ENCODE assay signal across 18 cellular contexts in the genomic region with DNA sequence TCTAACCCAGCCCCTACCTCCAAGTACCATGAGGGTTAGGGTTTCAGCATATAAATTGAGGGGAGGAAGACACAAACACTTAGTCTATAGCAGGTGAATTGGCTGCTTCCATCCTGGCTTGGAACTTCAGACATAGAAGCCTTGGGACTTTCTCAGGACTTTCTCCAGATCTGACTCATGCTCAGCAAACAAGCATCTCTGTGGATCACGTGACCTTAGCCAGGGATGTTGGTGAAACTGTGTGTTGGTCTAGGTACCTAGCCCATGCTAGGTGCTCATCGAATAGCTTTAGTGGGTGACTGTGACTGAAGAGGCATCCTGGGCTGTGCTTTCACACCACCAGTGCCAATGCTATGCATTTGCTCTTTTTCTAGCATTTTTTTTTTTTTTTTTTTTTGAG. TPM values are rescaled to one million over a fixed set of nuclear protein-coding genes. Genes with fewer than 3 reads are reported as not detected.
A peak's percentile ranks its signal among the peaks of the same experiment; 100 is the strongest.
DNase-seq lines count a peak whose midpoint lies in the region; ATAC-seq, FAIRE-seq and TF ChIP-seq lines count a peak whose summit lies in the region.
"Had no signal": no experiment of that assay in that cellular context is flagged by ENCODE, and none has a peak within 500 bp of the region (broad histone marks: within the 10 kb centered on the region; RNA-seq: fewer than 3 reads in every experiment).

No MANE protein-coding gene starts in this region.

- TF ChIP-seq EP300 in HepG2 (IDR thresholded peaks at IDR 0.05; ENCODE audit: low read depth in 2 of 2, low read length in 2 of 2) (no peak), HepG2 (CRISPR knock-in tag; IDR thresholded peaks at IDR 0.05; ENCODE audit: borderline replicate concordance) (no peak)

- TF ChIP-seq POLR2A in HepG2 (IDR thresholded peaks at IDR 0.05; ENCODE audit: insufficient read depth in 1 of 2, low read depth in 2 of 2, low read length in 2 of 2) (no peak), right lobe of liver (IDR thresholded peaks at IDR 0.05) (no peak)

- no peak for FAIRE-seq in HepG2 (lab: Jason Lieb, UNC)

- peak overlapping the region; percentile 25 for H3K27ac Mint-ChIP-seq in stimulated activated naive B cell treated with anti-CD40 and anti-IgM and Interleukin-4, amounts not matched to agents 10 μg/mL and 1 μg/mL and 100 μg/mL, for 72 hours
- H3K27ac Mint-ChIP-seq: activated CD4-positive, alpha-beta T cell treated with anti-CD3 and anti-CD28 coated beads for 36 hours; activated CD8-positive, alpha-beta memory T cell treated with anti-CD3 and anti-CD28 coated beads, Interleukin-2, amount 10 ng/mL, durations not matched to agents 7 days and 5 days; CD8-positive, alpha-beta T cell had no signal

- BruUV-seq in HepG2 (replicated peaks; lab: Mats Ljungman, UMichigan) (no TSS peak), Panc1 (replicated peaks; lab: Mats Ljungman, UMichigan) (no TSS peak)

- H2AFZ ChIP-seq in HepG2 (ENCODE audit: low read length), result no peak overlapping the region

- in situ Hi-C loops in HepG2 (cut with HindIII; ENCODE audit: extremely low pct_ligation_motif_present, low pct_unique_long_range_greater_than_20kb) (no loop called here), Panc1 (cut with HindIII; ENCODE audit: low pct_unique_long_range_greater_than_20kb, low sequenced_read_pairs) (no loop called here)

- H3K9me3 ChIP-seq in HepG2 (ENCODE audit: low read length) (no peaks in the 10 kb centered on the region), right lobe of liver (no peaks in the 10 kb centered on the region), Panc1 (ENCODE audit: control insufficient read depth, insufficient read depth, low read depth, low read length) (no peaks in the 10 kb centered on the region; the same call in 1 of the 2 replicates)
- H3K9me3 ChIP-seq: testis had no signal

- H3K4me1 ChIP-seq in HepG2 (ENCODE audit: insufficient read depth, low read length) (no peaks in the 10 kb centered on the region), right lobe of liver (no peaks in the 10 kb centered on the region), Panc1 (ENCODE audit: control insufficient read depth, insufficient read depth, low read length) (no peaks in the 10 kb centered on the region)
- H3K4me1 ChIP-seq: testis had no signal

- DNase-seq in HepG2 (ENCODE audit: low spot score) (no peak), right lobe of liver (no peak), Panc1 (ENCODE audit: low read depth, low spot score) (peak; percentile 8), pons (ENCODE audit: low spot score) (no peak), NCI-H510A treated with DMSO at 0.1 percent for 48 hours (lab: John Stamatoyannopoulos, UW) (no peak), NCI-H1436 treated with DMSO at 0.1 percent for 48 hours (lab: John Stamatoyannopoulos, UW) (no peak)
- no peak for DNase-seq in stimulated activated naive B cell treated with anti-CD40 and anti-IgM and Interleukin-4, amounts not matched to agents 10 μg/mL and 1 μg/mL and 100 μg/mL, for 72 hours
- DNase-seq: activated CD4-positive, alpha-beta T cell treated with anti-CD3 and anti-CD28 coated beads for 36 hours; activated CD8-positive, alpha-beta memory T cell treated with anti-CD3 and anti-CD28 coated beads, Interleukin-2, amount 10 ng/mL, durations not matched to agents 7 days and 5 days; CD8-positive, alpha-beta T cell; DMS79; left ventricle myocardium superior; NCI-H1417 treated with DMSO at 0.1 percent for 48 hours; NCI-H2171; retina; T-helper 9 cell; testis had no signal

- H3K27me3 ChIP-seq in HepG2 (ENCODE audit: control insufficient read depth in 1 of 2, insufficient read depth in 2 of 2, low read length in 2 of 2) (peaks cover 0 to 8% of the 10 kb centered on the region in 2 experiments; a peak in 1 of 5 replicates), right lobe of liver (no peaks in the 10 kb centered on the region), Panc1 (ENCODE audit: control insufficient read depth, insufficient read depth, low read length) (no peaks in the 10 kb centered on the region)
- H3K27me3 ChIP-seq: testis had no signal

- no peak overlapping the region for H3K9ac ChIP-seq in HepG2 (ENCODE audit: insufficient read depth, low read depth, low read length)

- TF ChIP-seq CTCF in HepG2 (CRISPR knock-in tag; IDR thresholded peaks at IDR 0.05) (no peak), right lobe of liver (IDR thresholded peaks at IDR 0.05) (no peak), Panc1 (IDR thresholded peaks at IDR 0.05) (no peak)

- no peaks in the 10 kb centered on the region for H4K20me1 ChIP-seq in HepG2 (ENCODE audit: insufficient read depth, low read length)

- no peaks in the 10 kb centered on the region for H3K9me3 Mint-ChIP-seq in stimulated activated naive B cell treated with anti-CD40 and anti-IgM and Interleukin-4, amounts not matched to agents 10 μg/mL and 1 μg/mL and 100 μg/mL, for 72 hours

- H3K36me3 ChIP-seq in HepG2 (replicated peaks in 1 of 2; ENCODE audit: control insufficient read depth in 1 of 2, insufficient read depth in 2 of 2, low read length in 2 of 2), result no peaks in the 10 kb centered on the region
- H3K36me3 ChIP-seq in right lobe of liver, result no peaks in the 10 kb centered on the region
- no peaks in the 10 kb centered on the region for H3K36me3 ChIP-seq in Panc1 (ENCODE audit: control insufficient read depth, insufficient read depth, low read length)

- no peak for TF ChIP-seq RAD21 in HepG2 (CRISPR knock-in tag; IDR thresholded peaks at IDR 0.05)

- H3K79me2 ChIP-seq in HepG2 (ENCODE audit: insufficient read depth, low read length), result no peaks in the 10 kb centered on the region

- peaks cover 50 to 59% of the 10 kb centered on the region in 2 donors for H3K36me3 Mint-ChIP-seq in stimulated activated naive B cell treated with anti-CD40 and anti-IgM and Interleukin-4, amounts not matched to agents 10 μg/mL and 1 μg/mL and 100 μg/mL, for 72 hours

- WGBS in HepG2 (ENCODE audit: low lambda C conversion rate), result 2% methylated on average over 2 of the region's 2 CpGs
- WGBS in right lobe of liver (ENCODE audit: insufficient coverage, low coverage, low lambda C conversion rate, missing lambda C conversion rate), result no CpG with 5 or more reads among the region's 2 CpGs

- H3K27me3 Mint-ChIP-seq in stimulated activated naive B cell treated with anti-CD40 and anti-IgM and Interleukin-4, amounts not matched to agents 10 μg/mL and 1 μg/mL and 100 μg/mL, for 72 hours, result no peaks in the 10 kb centered on the region
- H3K27me3 Mint-ChIP-seq: activated CD4-positive, alpha-beta T cell treated with anti-CD3 and anti-CD28 coated beads for 36 hours; activated CD8-positive, alpha-beta memory T cell treated with anti-CD3 and anti-CD28 coated beads, Interleukin-2, amount 10 ng/mL, durations not matched to agents 7 days and 5 days had no signal

- POLR2A ChIA-PET in HepG2 (lab: Yijun Ruan, JAX) (no interaction called here), Panc1 (lab: Charles Lee) (no interaction called here)

- ATAC-seq in HepG2 (no peak), right lobe of liver (no peak), Panc1 (no peak; the same call in 1 of the 2 replicates), esophagus mucosa (peak; percentile 65)
- no peak for ATAC-seq in stimulated activated naive B cell treated with anti-CD40 and anti-IgM and Interleukin-4, amounts not matched to agents 10 μg/mL and 1 μg/mL and 100 μg/mL, for 72 hours (replicated peaks)
- ATAC-seq: activated CD4-positive, alpha-beta T cell treated with anti-CD3 and anti-CD28 coated beads for 36 hours; activated CD8-positive, alpha-beta memory T cell treated with anti-CD3 and anti-CD28 coated beads, Interleukin-2, amount 10 ng/mL, durations not matched to agents 7 days and 5 days; CD8-positive, alpha-beta T cell; left ventricle myocardium superior had no signal

- no peak overlapping the region for H3K4me3 ChIP-seq in HepG2 (replicated peaks in 1 of 3; ENCODE audit: insufficient read depth in 1 of 3, low read depth in 2 of 3, low read length in 3 of 3)
- H3K4me3 ChIP-seq in right lobe of liver, result no peak overlapping the region
- H3K4me3 ChIP-seq in Panc1 (ENCODE audit: low read depth in 2 of 2, low read length in 2 of 2), result no peak overlapping the region
- H3K4me3 ChIP-seq: testis had no signal

- H3K4me2 ChIP-seq in HepG2 (ENCODE audit: low read depth, low read length), result no peak overlapping the region

- peaks cover 16 to 18% of the 10 kb centered on the region in 2 donors for H3K4me1 Mint-ChIP-seq in stimulated activated naive B cell treated with anti-CD40 and anti-IgM and Interleukin-4, amounts not matched to agents 10 μg/mL and 1 μg/mL and 100 μg/mL, for 72 hours

- intact Hi-C loops in HepG2 (cut with micrococcal nuclease; ENCODE audit: unreplicated experiment), result no loop called here
- intact Hi-C loops in right lobe of liver (cut with DNase I), result no loop called here
- intact Hi-C loops in Panc1 (cut with micrococcal nuclease; ENCODE audit: unreplicated experiment), result no loop called here

- CTCF ChIA-PET in HepG2 (lab: Yijun Ruan, JAX; ENCODE audit: low intra/inter-chr PET ratio, low total read pairs) (no interaction called here), Panc1 (lab: Charles Lee) (no interaction called here)

- no peak overlapping the region for H3K27ac ChIP-seq in HepG2 (ENCODE audit: extremely low read length, insufficient read depth, low read length)
- H3K27ac ChIP-seq in right lobe of liver, result no peak overlapping the region
- no peak overlapping the region for H3K27ac ChIP-seq in Panc1 (ENCODE audit: low read length)
- H3K27ac ChIP-seq: testis had no signal

- H3K4me3 Mint-ChIP-seq in stimulated activated naive B cell treated with anti-CD40 and anti-IgM and Interleukin-4, amounts not matched to agents 10 μg/mL and 1 μg/mL and 100 μg/mL, for 72 hours, result no peak overlapping the region
- H3K4me3 Mint-ChIP-seq: activated CD4-positive, alpha-beta T cell treated with anti-CD3 and anti-CD28 coated beads for 36 hours; activated CD8-positive, alpha-beta memory T cell treated with anti-CD3 and anti-CD28 coated beads, Interleukin-2, amount 10 ng/mL, durations not matched to agents 7 days and 5 days; CD8-positive, alpha-beta T cell had no signal

RNA-seq across cellular contexts. Expression of gene CD47, which starts 58.9 kb away (rescaled TPM):
- total RNA-seq in HepG2 (2016; rRNA removed; fragmentation: Illumina TruSeq; extraction: Trizol) (3.1 and 6.5 TPM in 2 replicates), right lobe of liver (10 to 100 TPM; 19.5 to 42.3 (median 26.5) TPM), Panc1 (2021; ENCODE audit: unreplicated experiment) (89.7 TPM), esophagus mucosa (95.3 TPM)
- total RNA-seq in HepG2 (2016; cell fraction: cytosol; rRNA removed; fragmentation: Illumina TruSeq; extraction: Trizol; ENCODE audit: low read depth), result 1.3 and 2.9 TPM in 2 replicates
- total RNA-seq in HepG2 (2016; cell fraction: insoluble cytoplasmic fraction; rRNA removed; fragmentation: Illumina TruSeq; extraction: Trizol), result 2.7 and 7.3 TPM in 2 replicates
- 4.1 and 4.8 TPM in 2 replicates for total RNA-seq in HepG2 (2016; cell fraction: membrane; rRNA removed; fragmentation: Illumina TruSeq; extraction: Trizol)
- total RNA-seq in HepG2 (2016; cell fraction: nucleus; rRNA removed; fragmentation: Illumina TruSeq; extraction: Trizol), result 6.2 and 7.8 TPM in 2 replicates
- polyA plus RNA-seq in HepG2 (2011; rRNA removed), result 2.5 and 3.3 TPM in 2 replicates
- polyA plus RNA-seq in HepG2 (2011; cell fraction: cytosol; rRNA removed), result 1.7 and 2.7 TPM in 2 replicates
- 1.1 and 1.3 TPM in 2 replicates for polyA plus RNA-seq in HepG2 (2011; cell fraction: nucleus; rRNA removed)
- 1.1 and 1.8 TPM in 2 replicates for polyA plus RNA-seq in HepG2 (2012)
- 2.0 and 2.2 TPM in 2 replicates for polyA plus RNA-seq in HepG2 (2016; cell fraction: cytosol; fragmentation: Illumina TruSeq; extraction: Trizol; ENCODE audit: low read depth)
- polyA plus RNA-seq in HepG2 (2016; cell fraction: insoluble cytoplasmic fraction; fragmentation: Illumina TruSeq; extraction: Trizol; ENCODE audit: low read depth), result 2.8 and 3.0 TPM in 2 replicates
- 2.2 and 2.8 TPM in 2 replicates for polyA plus RNA-seq in HepG2 (2016; cell fraction: membrane; fragmentation: Illumina TruSeq; extraction: Trizol; ENCODE audit: low read depth)
- polyA plus RNA-seq in HepG2 (2016; cell fraction: nucleus; fragmentation: Illumina TruSeq; extraction: Trizol; ENCODE audit: insufficient read depth, low read depth), result 5.7 and 10.7 TPM in 2 replicates
- 1.3 and 18.8 TPM in 2 replicates for polyA minus RNA-seq in HepG2 (2011; rRNA and poly(A)+ RNA removed; ENCODE audit: low replicate concordance)
- polyA minus RNA-seq in HepG2 (2011; cell fraction: cytosol; rRNA and poly(A)+ RNA removed), result 1.5 and 1.6 TPM in 2 replicates
- 3.6 and 10.0 TPM in 2 replicates for polyA minus RNA-seq in HepG2 (2011; cell fraction: nucleus; rRNA and poly(A)+ RNA removed)
- polyA plus RNA-seq in Panc1 (2012; ENCODE audit: insufficient read length), result 50.1 TPM
